12 cellular contexts compared by ENCODE assay signal in genomic region chr3:188264231-188265213, GRCh38.
DNase-seq lines count a peak whose midpoint lies in the region; ATAC-seq and TF ChIP-seq lines count a peak whose summit lies in the region.
"Had no signal": no experiment of that assay in that cellular context is flagged by ENCODE, and none has a peak within 500 bp of the region (broad histone marks: within the 10 kb centered on the region; RNA-seq: fewer than 3 reads in every experiment).

No MANE protein-coding gene starts in this region.

- H3K27ac ChIP-seq in breast epithelium (peak overlapping the region; percentile 82), neural progenitor cell (peak overlapping the region; percentile 44)
- H3K27ac ChIP-seq: neutrophil had no signal

- TF ChIP-seq POLR2A in breast epithelium (IDR thresholded peaks at IDR 0.05) = no peak

- H3K27me3 ChIP-seq in breast epithelium = no peaks in the 10 kb centered on the region
- H3K27me3 ChIP-seq in neural progenitor cell = no peaks in the 10 kb centered on the region
- H3K27me3 ChIP-seq: neutrophil had no signal

- H3F3A ChIP-seq in neural progenitor cell (ENCODE audit: low read depth) = peaks cover 8% of the 10 kb centered on the region

- no peak overlapping the region for H2AFZ ChIP-seq in neural progenitor cell (replicated peaks)

- H3K4me3 ChIP-seq in breast epithelium (no peak overlapping the region), foreskin fibroblast (ENCODE audit: low read depth in 1 of 2, low read length in 2 of 2) (no peak overlapping the region), neural progenitor cell (no peak overlapping the region)

- no peak overlapping the region for H3K27ac Mint-ChIP-seq in MCF 10A (ENCODE audit: low read depth, unreplicated experiment)
- no peak overlapping the region for H3K27ac Mint-ChIP-seq in neural progenitor cell

- intact Hi-C loops in breast epithelium (cut with DNase I; ENCODE audit: low total_unique reads) (no loop called here), MCF 10A (cut with micrococcal nuclease) (loop anchor here (10.0 kb wide), 1 partner anchor 110 kb away; the partner anchor contains the start of gene LPP)

- DNase-seq in breast epithelium (ENCODE audit: low spot score in 2 of 2) (no peak), MCF 10A (ENCODE audit: unreplicated experiment) (no peak), foreskin fibroblast (peak; percentile 73 to 80), neural progenitor cell (ENCODE audit: low spot score) (no peak), omental fat pad (ENCODE audit: low spot score) (no peak)
- no peak for DNase-seq in activated T-cell treated with anti-CD3 and anti-CD28 coated beads, Interleukin-2, amount 50 U/mL, for 1 hour
- DNase-seq: ACHN; activated CD4-positive, alpha-beta T cell treated with anti-CD3 and anti-CD28 coated beads, Interleukin-2, amount 50 U/mL, for 4 hours; NCI-H2171 had no signal

- peak overlapping the region; percentile 2 for H3K4me2 ChIP-seq in neural progenitor cell

- H3K27me3 Mint-ChIP-seq in MCF 10A (ENCODE audit: insufficient read depth, unreplicated experiment) = no peaks in the 10 kb centered on the region
- H3K27me3 Mint-ChIP-seq in neural progenitor cell (ENCODE audit: insufficient read depth, low read depth) = no peaks in the 10 kb centered on the region

- POLR2A ChIA-PET in MCF 10A (lab: Yijun Ruan, JAX) = interaction anchor here (0.5 to 4.0 kb wide), 16 partner anchors 10 to 587 kb away, joined by 3 to 29 read pairs (median 4); partner anchors contain the start of genes BCL6 and LPP

- no TSS peak for BruUV-seq in MCF 10A (replicated peaks; lab: Mats Ljungman, UMichigan)

- H3K4me1 ChIP-seq in breast epithelium (peaks cover 14% of the 10 kb centered on the region in 2 donors), neural progenitor cell (peaks cover 44% of the 10 kb centered on the region)

- TF ChIP-seq CTCF in breast epithelium (IDR thresholded peaks at IDR 0.05) (no peak), MCF 10A (IDR thresholded peaks at IDR 0.05; ENCODE audit: unreplicated experiment) (no peak), foreskin fibroblast (IDR thresholded peaks at IDR 0.05; ENCODE audit: low read depth, low read length) (no peak), neural progenitor cell (IDR thresholded peaks at IDR 0.05) (no peak), omental fat pad (IDR thresholded peaks at IDR 0.05) (no peak)

- H3K36me3 Mint-ChIP-seq in MCF 10A (ENCODE audit: insufficient read depth, unreplicated experiment) (no peaks in the 10 kb centered on the region), neural progenitor cell (no peaks in the 10 kb centered on the region)

- no peaks in the 10 kb centered on the region for H3K9me3 Mint-ChIP-seq in MCF 10A (ENCODE audit: unreplicated experiment)
- no peaks in the 10 kb centered on the region for H3K9me3 Mint-ChIP-seq in neural progenitor cell

- H3K36me3 ChIP-seq in breast epithelium = no peaks in the 10 kb centered on the region
- no peaks in the 10 kb centered on the region for H3K36me3 ChIP-seq in neural progenitor cell
- H3K36me3 ChIP-seq: neutrophil had no signal

- ATAC-seq in omental fat pad (ENCODE audit: low FRiP score) = no peak
- ATAC-seq in GM21786 (IDR thresholded peaks at IDR 0.05; ENCODE audit: unreplicated experiment) = no peak
- no peak for ATAC-seq in GM19351 (IDR thresholded peaks at IDR 0.05; ENCODE audit: unreplicated experiment)

- H3K4me1 Mint-ChIP-seq in MCF 10A (ENCODE audit: insufficient read depth, unreplicated experiment) = peaks cover 3% of the 10 kb centered on the region
- H3K4me1 Mint-ChIP-seq in neural progenitor cell = peaks cover 16% of the 10 kb centered on the region

- no peaks in the 10 kb centered on the region for H3K9me3 ChIP-seq in breast epithelium
- H3K9me3 ChIP-seq in neural progenitor cell (ENCODE audit: low read depth) = no peaks in the 10 kb centered on the region
- H3K9me3 ChIP-seq: neutrophil had no signal

- peaks cover 4% of the 10 kb centered on the region for H3K79me2 ChIP-seq in neural progenitor cell (ENCODE audit: low read depth)

- H4K20me1 ChIP-seq in neural progenitor cell (ENCODE audit: low read depth) = no peaks in the 10 kb centered on the region

- CTCF ChIA-PET in MCF 10A (lab: Yijun Ruan, JAX) = interaction anchor here (0.6 to 1.4 kb wide), 9 partner anchors 9 to 1529 kb away, joined by 3 to 9 read pairs (median 4); no protein-coding TSS in a partner anchor

- H3K4me3 Mint-ChIP-seq in MCF 10A (ENCODE audit: unreplicated experiment) (no peak overlapping the region), neural progenitor cell (no peak overlapping the region)

- no peak overlapping the region for H3K9ac ChIP-seq in neural progenitor cell

Comparison
In these comparisons a context has a peak if more than half of its experiments do, and no peak if none do; other contexts are left out.
1. DNase-seq: peak in foreskin fibroblast (2 of 2); none in breast epithelium (0 of 2), MCF 10A (single experiment), neural progenitor cell (single experiment), activated T-cell treated with anti-CD3 and anti-CD28 coated beads, Interleukin-2, amount 50 U/mL, for 1 hour (single experiment) and omental fat pad (single experiment).